In the genomic region with DNA sequence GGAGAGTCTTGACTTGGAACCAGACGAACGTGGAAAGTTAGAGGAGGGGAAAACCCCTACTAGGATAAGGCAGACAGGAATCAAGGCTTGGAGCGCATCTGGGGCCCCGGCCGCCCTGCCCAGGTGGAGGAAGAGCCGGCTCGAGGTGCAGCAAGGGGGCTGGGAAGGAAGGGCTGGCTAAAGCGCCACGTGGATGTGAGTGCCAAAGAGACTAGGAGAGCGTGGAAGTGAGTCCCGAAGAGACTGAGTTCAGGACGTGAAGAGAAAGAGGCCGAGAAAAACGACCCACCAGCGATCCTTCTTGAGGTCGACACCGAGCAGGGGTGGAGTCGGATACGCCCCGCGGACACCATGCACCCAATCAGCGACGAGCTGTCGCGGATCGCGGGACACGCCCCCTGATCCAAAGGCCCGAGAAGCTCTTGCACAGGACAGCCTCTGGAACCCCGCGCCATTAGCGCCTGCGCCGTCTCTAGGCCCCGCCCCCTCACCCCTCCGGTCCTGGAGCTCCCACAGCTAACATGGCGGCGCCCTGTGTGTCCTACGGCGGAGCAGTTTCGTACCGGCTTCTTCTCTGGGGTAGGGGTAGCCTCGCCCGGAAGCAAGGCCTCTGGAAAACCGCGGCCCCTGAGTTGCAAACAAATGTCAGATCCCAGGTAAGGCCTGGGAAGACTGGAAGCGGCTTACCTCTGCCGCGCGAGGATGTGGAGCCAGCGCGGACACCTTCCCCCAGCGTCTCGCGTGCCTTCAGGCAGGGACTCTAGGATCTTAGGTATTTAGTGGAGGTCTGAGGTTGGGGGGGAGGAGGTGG, we compare ENCODE assay signal across 8 cellular contexts.
DNase-seq lines count a peak whose midpoint lies in the region; ATAC-seq and TF ChIP-seq lines count a peak whose summit lies in the region.

A gene (plus strand): TSS at position 498 of the 811 bp plus-strand sequence. CDS start 24 bp downstream, at position 522.

- peak; percentile 92 for DNase-seq in AG09319 (ENCODE audit: extremely low read depth, low read depth)
- DNase-seq in NCI-H446 treated with DMSO at 0.1 percent for 48 hours (lab: John Stamatoyannopoulos, UW): peak; percentile 90
- DNase-seq in cerebellar cortex (ENCODE audit: low spot score): peak; percentile 98
- peak; percentile 100 for DNase-seq in islet precursor cell
- DNase-seq in stimulated activated CD4-positive, alpha-beta T cell treated with anti-CD3 and anti-CD28 coated beads, Interleukin-12 subunit alpha, Interleukin-12 subunit beta, amount 100 ng/mL, for 48 hours (ENCODE audit: low read depth in 2 of 3, low spot score in 1 of 3): peak; percentile 95 to 96 (median 96)

- no peak for TF ChIP-seq CTCF in AG09319 (IDR thresholded peaks at IDR 0.05; ENCODE audit: low read depth, low read length)

- ATAC-seq in GM19035 (IDR thresholded peaks at IDR 0.05; ENCODE audit: unreplicated experiment): peak; percentile 100
- ATAC-seq in HG03354 (IDR thresholded peaks at IDR 0.05; ENCODE audit: poor library complexity, severe bottlenecking, unreplicated experiment): peak; percentile 100
- peak; percentile 98 to 99 for ATAC-seq in activated CD4-positive, CD25-positive, alpha-beta regulatory T cell treated with anti-CD3 and anti-CD28 coated beads, Interleukin-2, amount 50 U/mL, for 24 hours

Comparison
In these comparisons a context has a peak if more than half of its experiments do, and no peak if none do; other contexts are left out.
1. Peak in every context shown above with its lines: DNase-seq and ATAC-seq.